ENCODE assay signal across 8 cellular contexts in the genomic region with DNA sequence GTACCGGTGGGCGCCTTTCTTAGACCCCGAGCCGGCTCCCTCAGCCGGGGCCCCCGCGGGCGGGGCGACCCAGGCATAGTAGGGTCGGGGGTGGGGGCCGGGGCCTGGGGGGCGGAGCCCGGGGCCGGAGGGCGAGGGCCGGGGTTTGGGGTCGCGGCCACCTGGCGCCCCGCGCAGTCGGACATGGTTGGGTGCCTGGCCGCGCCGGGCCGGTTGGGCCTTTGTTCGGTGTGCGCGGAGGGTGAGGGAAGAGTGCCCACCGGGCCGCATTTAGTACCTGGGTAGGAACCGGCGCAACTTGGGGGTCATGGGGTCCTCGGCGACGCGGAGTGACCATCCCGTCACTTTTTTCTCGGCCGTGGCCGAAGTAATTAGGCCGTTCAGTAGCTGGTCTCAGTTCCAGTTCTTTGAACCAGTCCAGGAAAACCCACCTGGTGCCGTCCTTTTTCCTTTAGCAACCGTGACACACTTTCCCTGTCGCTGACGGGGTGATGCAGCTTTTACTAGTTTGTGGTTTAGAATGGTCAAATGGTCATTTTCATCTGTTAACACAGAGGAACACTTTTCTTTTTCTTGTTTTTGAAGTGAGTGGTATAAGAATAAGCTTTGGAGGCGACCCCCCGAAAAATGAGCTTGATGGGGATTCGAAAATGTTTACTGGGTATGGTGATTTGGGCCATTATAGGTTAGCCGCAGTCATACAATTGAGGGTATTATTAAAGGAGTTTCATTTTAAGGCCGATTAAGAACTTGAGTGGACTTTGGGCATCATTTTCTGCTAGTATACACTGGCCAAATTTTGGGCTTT. TPM values are rescaled to one million over a fixed set of nuclear protein-coding genes. Genes with fewer than 3 reads are reported as not detected.
DNase-seq lines count a peak whose midpoint lies in the region; ATAC-seq and TF ChIP-seq lines count a peak whose summit lies in the region.

No MANE protein-coding gene starts in this region.

- ATAC-seq in CD4-positive, alpha-beta T cell (ENCODE audit: poor library complexity) = no peak
- ATAC-seq in GM19351 (IDR thresholded peaks at IDR 0.05; ENCODE audit: unreplicated experiment) = no peak

- peaks cover 40% of the 10 kb centered on the region for H3K4me1 Mint-ChIP-seq in CD4-positive, alpha-beta T cell (ENCODE audit: low read depth)
- peaks cover 60% of the 10 kb centered on the region for H3K4me1 Mint-ChIP-seq in nephron progenitor cell

- POLR2A ChIA-PET in CD4-positive, alpha-beta T cell (lab: Charles Lee) = interaction anchor here (1.0 kb wide), 1 partner anchor 55 kb away, joined by 5 read pairs; no protein-coding TSS in a partner anchor
- POLR2A ChIA-PET in HEK293 (lab: Yijun Ruan, JAX) = interaction anchor here (0.6 to 2.1 kb wide), 4 partner anchors 9 to 293 kb away, joined by 3 to 6 read pairs (median 4); a partner anchor contains a TSS

- H3K27ac Mint-ChIP-seq in CD4-positive, alpha-beta T cell = peak overlapping the region; percentile 98
- peak overlapping the region; percentile 100 for H3K27ac Mint-ChIP-seq in nephron progenitor cell

- CTCF ChIA-PET in CD4-positive, alpha-beta T cell (lab: Charles Lee) = no interaction called here
- CTCF ChIA-PET in HEK293 (lab: Yijun Ruan, JAX) = interaction anchor here (0.7 kb wide), 1 partner anchor 830 kb away, joined by 3 read pairs; no protein-coding TSS in a partner anchor

- H3K4me3 Mint-ChIP-seq in CD4-positive, alpha-beta T cell = peak overlapping the region; percentile 93
- H3K4me3 Mint-ChIP-seq in nephron progenitor cell = peak overlapping the region; percentile 95

- H3K36me3 ChIP-seq in HEK293 (ENCODE audit: control insufficient read depth in 2 of 2, insufficient read depth in 1 of 2, low read length in 2 of 2) (peaks cover 9 to 42% of the 10 kb centered on the region in 2 experiments; a peak in 2 of 3 replicates), SK-N-MC (ENCODE audit: insufficient read depth, low read length) (peaks cover 44% of the 10 kb centered on the region), esophagus (ENCODE audit: control insufficient read depth in 2 of 2, insufficient read depth in 2 of 2, low read length in 1 of 2) (no peaks in the 10 kb centered on the region)

- H3K4me3 ChIP-seq in HEK293 (ENCODE audit: low read depth, low read length) (peak overlapping the region; percentile 95), SK-N-MC (peak overlapping the region; percentile 90), esophagus (ENCODE audit: low read depth in 1 of 2, low read length in 2 of 2) (peak overlapping the region; percentile 64 to 77)

- peaks cover 7% of the 10 kb centered on the region for H3K36me3 Mint-ChIP-seq in CD4-positive, alpha-beta T cell (ENCODE audit: low read depth)
- H3K36me3 Mint-ChIP-seq in nephron progenitor cell (ENCODE audit: low read depth) = peaks cover 26% of the 10 kb centered on the region

- 0 to 1% methylated on average over 51 of the region's 51 CpGs for WGBS in esophagus, 2 donors

- no peak for TF ChIP-seq CTCF in CD4-positive, alpha-beta T cell (IDR thresholded peaks at IDR 0.05)
- TF ChIP-seq CTCF in HEK293 (tag by site-specific recombination; IDR thresholded peaks at IDR 0.05) (no peak), nephron progenitor cell (IDR thresholded peaks at IDR 0.05) (no peak)

- DNase-seq in CD4-positive, alpha-beta T cell = no peak
- no peak for DNase-seq in SK-N-MC (ENCODE audit: low read depth, low spot score)
- peak; percentile 57 for DNase-seq in nephron progenitor cell
- no peak for DNase-seq in OCI-M2 (lab: John Stamatoyannopoulos, UW; ENCODE audit: unreplicated experiment)
- DNase-seq in AML-193 (lab: John Stamatoyannopoulos, UW) = no peak

- H3K4me1 ChIP-seq in HEK293 (ENCODE audit: control insufficient read depth, insufficient read depth, low read length) (peaks cover 5% of the 10 kb centered on the region; the same call in 1 of the 2 replicates), esophagus (ENCODE audit: control insufficient read depth in 2 of 2, insufficient read depth in 2 of 2, low read length in 1 of 2) (no peaks in the 10 kb centered on the region)

- peak overlapping the region; percentile 97 for H3K9ac ChIP-seq in SK-N-MC (ENCODE audit: insufficient read length)

- no peaks in the 10 kb centered on the region for H3K27me3 Mint-ChIP-seq in CD4-positive, alpha-beta T cell
- no peaks in the 10 kb centered on the region for H3K27me3 Mint-ChIP-seq in nephron progenitor cell (ENCODE audit: low read depth, poor library complexity)

- intact Hi-C loops in CD4-positive, alpha-beta T cell (cut with DNase I, micrococcal nuclease) = loop anchor here in 1 of 2 experiments (10.0 kb wide), 2 partner anchors 213 to 793 kb away; no protein-coding TSS in a partner anchor

- H3K9me3 Mint-ChIP-seq in CD4-positive, alpha-beta T cell = no peaks in the 10 kb centered on the region
- H3K9me3 Mint-ChIP-seq in nephron progenitor cell = no peaks in the 10 kb centered on the region

- H3K27ac ChIP-seq in CD4-positive, alpha-beta T cell (ENCODE audit: low read depth, low read length) = peak overlapping the region; percentile 100
- H3K27ac ChIP-seq in HEK293 (ENCODE audit: extremely low read depth, low read depth, low read length) (peak overlapping the region; percentile 58), SK-N-MC (peak overlapping the region; percentile 86), esophagus (ENCODE audit: low read depth in 2 of 2, low read length in 1 of 2) (peak overlapping the region; percentile 79 to 82)

- H3K9me3 ChIP-seq in CD4-positive, alpha-beta T cell (ENCODE audit: control insufficient read depth, low read length) = no peaks in the 10 kb centered on the region
- H3K9me3 ChIP-seq in HEK293 (ENCODE audit: control insufficient read depth, insufficient read depth, low read depth, low read length) = no peaks in the 10 kb centered on the region
- no peaks in the 10 kb centered on the region for H3K9me3 ChIP-seq in SK-N-MC (ENCODE audit: low read depth, low read length)
- H3K9me3 ChIP-seq in esophagus (ENCODE audit: control insufficient read depth in 2 of 2, insufficient read depth in 1 of 2, low read depth in 1 of 2, low read length in 1 of 2) = no peaks in the 10 kb centered on the region

- no peaks in the 10 kb centered on the region for H3K27me3 ChIP-seq in CD4-positive, alpha-beta T cell (ENCODE audit: control insufficient read depth, insufficient read depth, low read length)
- no peaks in the 10 kb centered on the region for H3K27me3 ChIP-seq in esophagus (ENCODE audit: control insufficient read depth in 1 of 2, insufficient read depth in 2 of 2, low read length in 2 of 2)

TF ChIP-seq in HEK293, 187 proteins besides CTCF, POLR2A, EP300 and RAD21:
- TF ChIP-seq, protein P1, sequence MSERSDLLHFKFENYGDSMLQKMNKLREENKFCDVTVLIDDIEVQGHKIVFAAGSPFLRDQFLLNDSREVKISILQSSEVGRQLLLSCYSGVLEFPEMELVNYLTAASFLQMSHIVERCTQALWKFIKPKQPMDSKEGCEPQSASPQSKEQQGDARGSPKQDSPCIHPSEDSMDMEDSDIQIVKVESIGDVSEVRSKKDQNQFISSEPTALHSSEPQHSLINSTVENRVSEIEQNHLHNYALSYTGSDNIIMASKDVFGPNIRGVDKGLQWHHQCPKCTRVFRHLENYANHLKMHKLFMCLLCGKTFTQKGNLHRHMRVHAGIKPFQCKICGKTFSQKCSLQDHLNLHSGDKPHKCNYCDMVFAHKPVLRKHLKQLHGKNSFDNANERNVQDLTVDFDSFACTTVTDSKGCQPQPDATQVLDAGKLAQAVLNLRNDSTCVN (tag by site-specific recombination; optimal IDR thresholded peaks at IDR 0.05) = peak; percentile 0
- peak; percentile 51; the same call in 1 of the 2 replicates for TF ChIP-seq PRDM1 (tag by site-specific recombination; IDR thresholded peaks at IDR 0.05)
- TF ChIP-seq ZSCAN23 (tag by site-specific recombination; IDR thresholded peaks at IDR 0.05) = no peak
- TF ChIP-seq GLIS1 (tag by site-specific recombination; IDR thresholded peaks at IDR 0.05) = no peak

RNA-seq across cellular contexts. Expression of a gene that starts 0.6 kb away (rescaled TPM):
- total RNA-seq in CD4-positive, alpha-beta T cell = 1 to 10 TPM; 5.6 to 6.9 TPM
- 10 to 100 TPM; 74.8 to 81.6 TPM for polyA plus RNA-seq in esophagus

RNA-seq across cellular contexts. Expression of a gene that starts 6.8 kb away (rescaled TPM):
- 100 to 1,000 TPM; 109 to 112 TPM for total RNA-seq in CD4-positive, alpha-beta T cell
- 10 to 100 TPM; 14.0 to 16.0 TPM for polyA plus RNA-seq in esophagus
